9 cellular contexts compared by ENCODE assay signal in the genomic region with DNA sequence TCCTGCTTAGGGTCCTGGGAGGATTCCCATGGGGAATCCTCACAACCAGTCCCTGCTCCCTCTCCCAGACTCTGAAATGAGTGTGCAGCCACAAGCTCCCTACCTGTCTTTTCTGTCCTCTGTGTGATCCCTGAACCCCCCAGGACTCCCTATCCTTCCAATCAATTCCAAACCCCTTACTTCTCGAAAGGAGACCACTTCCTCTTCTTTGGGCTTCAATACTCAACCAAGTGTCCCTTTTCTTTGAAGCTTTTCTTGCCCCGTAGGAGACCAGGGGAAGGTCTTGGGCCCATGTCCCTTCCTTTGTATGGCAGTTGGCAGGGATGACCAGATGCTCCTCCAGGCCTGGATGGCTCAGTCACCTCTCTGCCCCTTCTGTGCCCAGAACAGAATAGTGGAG. TPM values are rescaled to one million over a fixed set of nuclear protein-coding genes. Genes with fewer than 3 reads are reported as not detected.
DNase-seq lines count a peak whose midpoint lies in the region; ATAC-seq and TF ChIP-seq lines count a peak whose summit lies in the region.
"Had no signal": no experiment of that assay in that cellular context is flagged by ENCODE, and none has a peak within 500 bp of the region (broad histone marks: within the 10 kb centered on the region; RNA-seq: fewer than 3 reads in every experiment).

No MANE protein-coding gene starts in this region.

- intact Hi-C loops in CD4-positive, alpha-beta T cell (cut with DNase I, micrococcal nuclease) = no loop called here

- H3K27me3 ChIP-seq in CD4-positive, alpha-beta T cell (ENCODE audit: control insufficient read depth, insufficient read depth, low read length) = no peaks in the 10 kb centered on the region
- no peaks in the 10 kb centered on the region for H3K27me3 ChIP-seq in esophagus (ENCODE audit: control insufficient read depth in 1 of 2, insufficient read depth in 2 of 2, low read length in 2 of 2)

- no peak for TF ChIP-seq CTCF in CD4-positive, alpha-beta T cell (IDR thresholded peaks at IDR 0.05)
- no peak for TF ChIP-seq CTCF in retinal pigment epithelial cell (conservative IDR thresholded peaks at IDR 0.05; ENCODE audit: low read depth, low read length)

- ATAC-seq in CD4-positive, alpha-beta T cell (ENCODE audit: poor library complexity) = no peak
- no peak for ATAC-seq in GM18519 (IDR thresholded peaks at IDR 0.05; ENCODE audit: low FRiP score, unreplicated experiment)

- H3K4me3 ChIP-seq in esophagus (ENCODE audit: low read depth in 1 of 2, low read length in 2 of 2) = no peak overlapping the region
- peak overlapping the region; percentile 46 for H3K4me3 ChIP-seq in retinal pigment epithelial cell (ENCODE audit: low read length)

- H3K4me3 Mint-ChIP-seq in CD4-positive, alpha-beta T cell = peak overlapping the region; percentile 87

- peak overlapping the region; percentile 69 for H3K27ac Mint-ChIP-seq in CD4-positive, alpha-beta T cell

- 77 to 81% methylated on average over 2 of the region's 2 CpGs for WGBS in esophagus, 2 donors

- CTCF ChIA-PET in CD4-positive, alpha-beta T cell (lab: Charles Lee) = no interaction called here

- H3K27ac ChIP-seq in CD4-positive, alpha-beta T cell (ENCODE audit: low read depth, low read length) = no peak overlapping the region
- peak overlapping the region; percentile 50 to 66 for H3K27ac ChIP-seq in esophagus (ENCODE audit: low read depth in 2 of 2, low read length in 1 of 2)

- no peak for DNase-seq in CD4-positive, alpha-beta T cell
- DNase-seq in NAMALWA (ENCODE audit: low spot score) (peak; percentile 44), retinal pigment epithelial cell (ENCODE audit: low read depth) (no peak), HuH-7 (ENCODE audit: low spot score) (no peak), NCI-H187 treated with DMSO at 0.1 percent for 48 hours (lab: John Stamatoyannopoulos, UW) (no peak), DMS153 treated with DMSO at 0.1 percent for 48 hours (lab: John Stamatoyannopoulos, UW; ENCODE audit: unreplicated experiment) (no peak)

- H3K36me3 ChIP-seq in esophagus (ENCODE audit: control insufficient read depth in 2 of 2, insufficient read depth in 2 of 2, low read length in 1 of 2) = peaks cover 0 to 9% of the 10 kb centered on the region in 2 donors

- peaks cover 19 to 20% of the 10 kb centered on the region in 2 donors for H3K4me1 ChIP-seq in esophagus (ENCODE audit: control insufficient read depth in 2 of 2, insufficient read depth in 2 of 2, low read length in 1 of 2)

- no peaks in the 10 kb centered on the region for H3K9me3 ChIP-seq in CD4-positive, alpha-beta T cell (ENCODE audit: control insufficient read depth, low read length)
- H3K9me3 ChIP-seq in esophagus (ENCODE audit: control insufficient read depth in 2 of 2, insufficient read depth in 1 of 2, low read depth in 1 of 2, low read length in 1 of 2) = no peaks in the 10 kb centered on the region

- H3K27me3 Mint-ChIP-seq in CD4-positive, alpha-beta T cell = peaks cover 5% of the 10 kb centered on the region

- H3K9me3 Mint-ChIP-seq in CD4-positive, alpha-beta T cell = no peaks in the 10 kb centered on the region

- POLR2A ChIA-PET in CD4-positive, alpha-beta T cell (lab: Charles Lee) = interaction anchor here (1.0 kb wide), 1 partner anchor 40 kb away, joined by 3 read pairs; the partner anchor contains the start of gene PGAM2

- peaks cover 16% of the 10 kb centered on the region for H3K4me1 Mint-ChIP-seq in CD4-positive, alpha-beta T cell (ENCODE audit: low read depth)

- H3K36me3 Mint-ChIP-seq in CD4-positive, alpha-beta T cell (ENCODE audit: low read depth) = peaks cover 12% of the 10 kb centered on the region

RNA-seq across cellular contexts. Expression of gene AEBP1, which starts 1.7 kb away (rescaled TPM):
- 10 to 100 TPM; 20.3 to 21.3 TPM for total RNA-seq in CD4-positive, alpha-beta T cell
- 10 to 100 TPM in 1 of 2 donors, 1 to 10 TPM in 1; 8.8 to 19.9 TPM for polyA plus RNA-seq in esophagus
- total RNA-seq: HT1080 had no signal

RNA-seq across cellular contexts. Expression of gene POLD2, which starts 17.5 kb away (rescaled TPM):
- total RNA-seq in CD4-positive, alpha-beta T cell = 10 to 100 TPM; 45.2 to 48.3 TPM
- 10 to 100 TPM; 60.1 to 94.9 TPM for polyA plus RNA-seq in esophagus

RNA-seq across cellular contexts. Expression of gene POLM, which starts 23.5 kb away (rescaled TPM):
- 10 to 100 TPM; 33.6 to 35.6 TPM for total RNA-seq in CD4-positive, alpha-beta T cell
- polyA plus RNA-seq in esophagus = 10 to 100 TPM; 11.4 to 26.3 TPM

RNA-seq across cellular contexts. Expression of gene MYL7, which starts 35.3 kb away (rescaled TPM):
- not detected for total RNA-seq in CD4-positive, alpha-beta T cell
- under 1 TPM; 0.12 to 0.53 TPM for polyA plus RNA-seq in esophagus
- total RNA-seq: HT1080 had no signal

RNA-seq across cellular contexts. Expression of gene PGAM2, which starts 40.5 kb away (rescaled TPM):
- 1 to 10 TPM; 1.3 to 1.8 TPM for total RNA-seq in CD4-positive, alpha-beta T cell
- polyA plus RNA-seq in esophagus = 1 to 10 TPM; 2.1 to 3.8 TPM
- total RNA-seq: HT1080 had no signal
